Comparison of ENCODE assay signal across 31 cellular contexts in the genomic region with DNA sequence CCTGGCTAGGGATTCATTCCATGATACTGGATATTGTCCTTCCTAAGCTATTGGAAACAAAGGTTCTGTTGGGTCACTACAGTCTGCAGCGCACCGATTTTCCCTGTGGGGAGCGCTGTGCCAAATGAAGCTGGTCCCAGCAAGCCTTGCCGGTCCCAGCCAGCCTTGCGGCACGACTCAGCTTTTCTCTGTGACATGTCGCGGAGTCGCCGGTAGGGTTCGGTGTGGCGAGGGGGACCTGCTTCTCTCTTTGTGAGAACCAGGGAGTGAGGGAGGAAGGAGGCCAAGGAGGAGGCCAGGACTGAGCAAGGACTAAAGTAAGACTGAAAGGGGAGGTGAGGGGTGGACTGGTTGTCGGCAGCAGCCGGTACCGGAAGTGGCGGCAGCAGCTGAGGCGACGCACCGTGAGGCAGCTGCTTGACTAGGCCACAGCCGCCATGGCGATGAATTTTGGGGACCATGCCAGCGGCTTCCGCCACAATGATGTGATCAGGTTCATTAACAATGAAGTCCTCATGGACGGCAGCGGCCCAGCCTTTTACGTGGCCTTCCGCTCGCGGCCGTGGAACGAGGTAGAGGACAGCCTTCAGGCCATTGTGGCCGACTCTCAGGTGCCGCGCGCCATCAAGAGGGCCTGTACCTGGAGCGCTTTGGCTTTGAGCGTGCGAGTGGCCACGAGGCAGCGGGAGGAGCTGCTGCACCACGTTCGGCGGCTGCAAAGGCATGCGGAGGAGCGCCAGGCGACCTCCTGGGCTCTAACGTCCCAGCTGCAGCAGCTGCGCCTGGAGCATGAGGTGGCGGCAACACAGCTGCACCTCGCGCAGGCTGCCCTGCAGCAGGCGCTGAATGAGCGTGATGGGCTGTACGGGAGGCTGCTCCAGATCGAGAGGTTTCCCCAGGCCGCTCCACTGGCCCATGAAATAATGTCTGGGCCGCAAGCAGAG. TPM values are rescaled to one million over a fixed set of nuclear protein-coding genes. Genes with fewer than 3 reads are reported as not detected.
"Had no signal": no experiment of that assay in that cellular context is flagged by ENCODE, and none has a peak within 500 bp of the region (broad histone marks: within the 10 kb centered on the region; RNA-seq: fewer than 3 reads in every experiment).

A gene (plus strand): TSS at position 180 of the 944 bp plus-strand sequence. CDS start 258 bp downstream, at position 438.

- H3K27me3 Mint-ChIP-seq: activated CD4-positive, alpha-beta memory T cell treated with anti-CD3 and anti-CD28 coated beads for 36 hours; activated CD4-positive, alpha-beta T cell treated with anti-CD3 and anti-CD28 coated beads, Interleukin-2, amount 10 ng/mL, durations not matched to agents 7 days and 5 days; activated naive CD8-positive, alpha-beta T cell treated with anti-CD3 and anti-CD28 coated beads, Interleukin-2, amount 50 U/mL, for 24 hours; activated T-helper 17 cell treated with anti-CD3 and anti-CD28 coated beads, Interleukin-2, amount 50 U/mL, for 72 hours; T-cell had no signal

- H3K4me3 ChIP-seq: ascending aorta, body of pancreas, SK-N-MC had no signal

- ATAC-seq: activated naive CD4-positive, alpha-beta T cell treated with anti-CD3 and anti-CD28 coated beads, Interleukin-2, amount 50 U/mL, for 72 hours; activated naive CD8-positive, alpha-beta T cell treated with anti-CD3 and anti-CD28 coated beads, Interleukin-2, amount 50 U/mL, for 24 hours; activated T-helper 17 cell treated with anti-CD3 and anti-CD28 coated beads, Interleukin-2, amount 50 U/mL, for 72 hours; body of pancreas; T-cell had no signal

- H3K4me3 Mint-ChIP-seq: activated CD4-positive, alpha-beta memory T cell treated with anti-CD3 and anti-CD28 coated beads for 36 hours; activated CD4-positive, alpha-beta T cell treated with anti-CD3 and anti-CD28 coated beads, Interleukin-2, amount 10 ng/mL, durations not matched to agents 7 days and 5 days; activated naive CD8-positive, alpha-beta T cell treated with anti-CD3 and anti-CD28 coated beads, Interleukin-2, amount 50 U/mL, for 24 hours; activated T-helper 17 cell treated with anti-CD3 and anti-CD28 coated beads, Interleukin-2, amount 50 U/mL, for 72 hours; T-cell had no signal

- H3K4me1 ChIP-seq: ascending aorta, body of pancreas had no signal

- H3K27ac Mint-ChIP-seq: activated CD4-positive, alpha-beta memory T cell treated with anti-CD3 and anti-CD28 coated beads for 36 hours; activated naive CD8-positive, alpha-beta T cell treated with anti-CD3 and anti-CD28 coated beads, Interleukin-2, amount 50 U/mL, for 24 hours; activated T-helper 17 cell treated with anti-CD3 and anti-CD28 coated beads, Interleukin-2, amount 50 U/mL, for 72 hours had no signal

- H3K36me3 ChIP-seq: ascending aorta had no signal

- FAIRE-seq: bronchial epithelial cell, TTC549 had no signal

- H3K9me3 Mint-ChIP-seq: activated CD4-positive, alpha-beta memory T cell treated with anti-CD3 and anti-CD28 coated beads for 36 hours; activated naive CD8-positive, alpha-beta T cell treated with anti-CD3 and anti-CD28 coated beads, Interleukin-2, amount 50 U/mL, for 24 hours; activated T-helper 17 cell treated with anti-CD3 and anti-CD28 coated beads, Interleukin-2, amount 50 U/mL, for 72 hours; T-cell had no signal

- H3K4me1 Mint-ChIP-seq: activated T-helper 17 cell treated with anti-CD3 and anti-CD28 coated beads, Interleukin-2, amount 50 U/mL, for 72 hours had no signal

- H3K27ac ChIP-seq: ascending aorta, body of pancreas, SK-N-MC had no signal

- H3K36me3 Mint-ChIP-seq: activated CD4-positive, alpha-beta memory T cell treated with anti-CD3 and anti-CD28 coated beads for 36 hours; T-cell had no signal

- H3K9me3 ChIP-seq: ascending aorta, body of pancreas had no signal

- H3K27me3 ChIP-seq: ascending aorta, body of pancreas had no signal

- DNase-seq: activated CD4-positive, alpha-beta memory T cell treated with anti-CD3 and anti-CD28 coated beads for 36 hours; activated CD4-positive, alpha-beta T cell treated with anti-CD3 and anti-CD28 coated beads, Interleukin-2, amount 10 ng/mL, durations not matched to agents 7 days and 5 days; activated CD4-positive, CD25-positive, alpha-beta regulatory T cell; activated naive CD8-positive, alpha-beta T cell treated with anti-CD3 and anti-CD28 coated beads, Interleukin-2, amount 50 U/mL, for 24 hours; activated T-cell treated with anti-CD3 and anti-CD28 coated beads for 4 hours; activated T-cell treated with anti-CD3 and anti-CD28 coated beads, Interleukin-2, amount 50 U/mL, for 48 hours; amniotic stem cell; body of pancreas; central memory CD4-positive, alpha-beta T cell; NCI-H1048; NCI-H146; NCI-H187 treated with DMSO at 0.1 percent for 48 hours; NCI-H2081 treated with DMSO at 0.1 percent for 48 hours; NCI-H2227 treated with DMSO at 0.1 percent for 48 hours; NCI-H526 treated with DMSO at 0.1 percent for 48 hours; NCI-H82; T-cell; T-helper 2 cell; T1000 had no signal

RNA-seq across cellular contexts. Expression of the gene that starts here (rescaled TPM):
- total RNA-seq: activated CD4-positive, alpha-beta T cell treated with anti-CD3 and anti-CD28 coated beads, Interleukin-2, amount 10 ng/mL, durations not matched to agents 7 days and 5 days; ascending aorta; body of pancreas; bronchial epithelial cell; chondrocyte; LHCN-M2; M059J; NCI-H460; OCI-LY7; RPMI7951; T-cell had no signal
